In genomic region chr5:173680660-173681242, GRCh38 we compare ENCODE assay signal across 15 cellular contexts.
DNase-seq lines count a peak whose midpoint lies in the region; ATAC-seq, FAIRE-seq and TF ChIP-seq lines count a peak whose summit lies in the region.
"Had no signal": no experiment of that assay in that cellular context is flagged by ENCODE, and none has a peak within 500 bp of the region (broad histone marks: within the 10 kb centered on the region; RNA-seq: fewer than 3 reads in every experiment).

No MANE protein-coding gene starts in this region.

- H3K27ac ChIP-seq in OCI-LY7 (ENCODE audit: low read depth, low read length, poor library complexity, severe bottlenecking) = peak overlapping the region; percentile 41
- H3K27ac ChIP-seq in RWPE1 = no peak overlapping the region
- H3K27ac ChIP-seq in coronary artery = no peak overlapping the region

- peak overlapping the region; percentile 40 for H3K4me2 ChIP-seq in OCI-LY7 (ENCODE audit: low read length)
- H3K4me2 ChIP-seq: SK-N-SH had no signal

- H3K4me1 ChIP-seq in OCI-LY7 (ENCODE audit: insufficient read depth, low read length, poor library complexity, severe bottlenecking) = peaks cover 21% of the 10 kb centered on the region

- H4K20me1 ChIP-seq in OCI-LY7 (ENCODE audit: insufficient read depth, low read length) = no peaks in the 10 kb centered on the region

- H3K79me2 ChIP-seq in OCI-LY7 (ENCODE audit: insufficient read depth, low read depth, low read length) = no peaks in the 10 kb centered on the region

- peak; percentile 84 for ATAC-seq in GM19463 (IDR thresholded peaks at IDR 0.05; ENCODE audit: unreplicated experiment)
- ATAC-seq in HG02943 (IDR thresholded peaks at IDR 0.05; ENCODE audit: low read depth, unreplicated experiment) = peak; percentile 42

- no peak for TF ChIP-seq POLR2A in GM12892 (IDR thresholded peaks at IDR 0.05; ENCODE audit: low read depth, low read length)

- CTCF ChIA-PET in OCI-LY7 (lab: Charles Lee; ENCODE audit: unreplicated experiment) (interaction anchor here (0.6 kb wide), 1 partner anchor 17 kb away, joined by 3 read pairs; no protein-coding TSS in a partner anchor), RWPE1 (lab: Yijun Ruan, JAX) (interaction anchor here (0.6 to 0.8 kb wide), 2 partner anchors 11 to 292 kb away, joined by 3 to 5 read pairs; no protein-coding TSS in a partner anchor)

- POLR2A ChIA-PET in OCI-LY7 (lab: Charles Lee) = interaction anchor here (2.9 kb wide), 1 partner anchor 8 kb away, joined by 12 read pairs; no protein-coding TSS in a partner anchor
- POLR2A ChIA-PET in RWPE1 (lab: Yijun Ruan, JAX; ENCODE audit: low non-redundant PET) = no interaction called here

- FAIRE-seq in GM12892 (lab: Jason Lieb, UNC) = peak; percentile 95
- FAIRE-seq: H1 had no signal

- H3K9me3 ChIP-seq in OCI-LY7 (ENCODE audit: low read length) = peaks cover 24% of the 10 kb centered on the region; the same call in 1 of the 2 replicates
- H3K9me3 ChIP-seq: SK-N-SH had no signal

- H3K36me3 ChIP-seq in OCI-LY7 (ENCODE audit: insufficient read depth, low read length) = peaks cover 2% of the 10 kb centered on the region; the same call in 1 of the 2 replicates

- H3K9me2 ChIP-seq in OCI-LY7 (ENCODE audit: insufficient read depth, low read length) = no peaks in the 10 kb centered on the region
- H3K9me2 ChIP-seq: SK-N-SH had no signal

- H2AFZ ChIP-seq in OCI-LY7 (ENCODE audit: low read length) = peak overlapping the region; percentile 47; the same call in 1 of the 2 replicates

- TF ChIP-seq CTCF in OCI-LY7 (conservative IDR thresholded peaks at IDR 0.05; ENCODE audit: low read length) (no peak), RWPE1 (conservative IDR thresholded peaks at IDR 0.05; ENCODE audit: low read depth) (no peak), coronary artery (IDR thresholded peaks at IDR 0.05) (no peak)

- no TSS peak for BruUV-seq in OCI-LY7 (replicated peaks; lab: Mats Ljungman, UMichigan)

- H3K4me3 ChIP-seq in OCI-LY7 (ENCODE audit: low read depth, low read length, poor library complexity, severe bottlenecking) (no peak overlapping the region), coronary artery (no peak overlapping the region)

- intact Hi-C loops in OCI-LY7 (cut with micrococcal nuclease; ENCODE audit: unreplicated experiment) = no loop called here

- DNase-seq in GM12892 (ENCODE audit: insufficient read length) = no peak
- DNase-seq in OCI-LY7 (ENCODE audit: low spot score) = peak; percentile 66
- DNase-seq in RWPE1 (ENCODE audit: low spot score) = no peak
- DNase-seq in NCI-H1048 (lab: John Stamatoyannopoulos, UW) = no peak
- DNase-seq in DMS153 treated with DMSO at 0.1 percent for 48 hours (lab: John Stamatoyannopoulos, UW; ENCODE audit: unreplicated experiment) = no peak
- no peak for DNase-seq in coronary artery (ENCODE audit: low spot score)
- DNase-seq: activated CD4-positive, alpha-beta memory T cell treated with anti-CD3 and anti-CD28 coated beads, Interleukin-2, amount 10 ng/mL, durations not matched to agents 7 days and 5 days; endodermal cell; KG1; NCI-H446 treated with DMSO at 0.1 percent for 48 hours; SK-N-SH; stimulated activated naive CD4-positive, alpha-beta T cell had no signal
